ENCODE assay signal across 8 cellular contexts in genomic region chr6:43368517-43369160, GRCh38. TPM values are rescaled to one million over a fixed set of nuclear protein-coding genes. Genes with fewer than 3 reads are reported as not detected.
DNase-seq lines count a peak whose midpoint lies in the region; ATAC-seq and TF ChIP-seq lines count a peak whose summit lies in the region.

No MANE protein-coding gene starts in this region.

- TF ChIP-seq POLR2A in sigmoid colon (IDR thresholded peaks at IDR 0.05) = no peak

- intact Hi-C loops in mammary epithelial cell (cut with micrococcal nuclease) (loop anchor here (1.0 to 2.0 kb wide), 3 partner anchors 9 to 128 kb away; partner anchors contain the start of gene ABCC10), sigmoid colon (cut with DNase I) (loop anchor here (1.0 to 5.0 kb wide), 2 partner anchors 59 to 139 kb away; partner anchors contain the start of gene ABCC10)

- BruUV-seq in mammary epithelial cell (replicated peaks; lab: Mats Ljungman, UMichigan) = no TSS peak

- peak; percentile 5 for DNase-seq in NCI-H2029 (lab: John Stamatoyannopoulos, UW)
- no peak for DNase-seq in NCI-H2029 treated with DMSO at 0.1 percent for 48 hours (lab: John Stamatoyannopoulos, UW)
- peak; percentile 49 for DNase-seq in RKO (ENCODE audit: low spot score)
- peak; percentile 42 for DNase-seq in mammary epithelial cell
- DNase-seq in iPS-NIHi11 (ENCODE audit: low spot score) = peak; percentile 72
- DNase-seq in sigmoid colon = peak; percentile 73

- H3K9me3 ChIP-seq in mammary epithelial cell (replicated peaks; ENCODE audit: insufficient read depth, low read length) = no peaks in the 10 kb centered on the region
- no peaks in the 10 kb centered on the region for H3K9me3 ChIP-seq in sigmoid colon

- dilution Hi-C loops in mammary epithelial cell (cut with HindIII; ENCODE audit: low sequenced_read_pairs) = loop anchor here (5.0 kb wide), 1 partner anchor 66 kb away; no protein-coding TSS in a partner anchor

- H3K27me3 ChIP-seq in mammary epithelial cell (ENCODE audit: insufficient read depth, low read length) (no peaks in the 10 kb centered on the region), sigmoid colon (no peaks in the 10 kb centered on the region)

- H3K79me2 ChIP-seq in mammary epithelial cell (ENCODE audit: insufficient read depth, low read length) = peaks cover 46% of the 10 kb centered on the region

- in situ Hi-C loops in mammary epithelial cell (cut with MboI; ENCODE audit: low sequenced_read_pairs in 2 of 2) = no loop called here

- ATAC-seq in HG02588 (IDR thresholded peaks at IDR 0.05; ENCODE audit: unreplicated experiment) (peak; percentile 1), GM21737 (IDR thresholded peaks at IDR 0.05; ENCODE audit: unreplicated experiment) (no peak)

- TF ChIP-seq CTCF in mammary epithelial cell (conservative IDR thresholded peaks at IDR 0.05 in 1 of 2, IDR thresholded peaks at IDR 0.05 in 1 of 2; ENCODE audit: extremely low read depth in 1 of 2, insufficient read depth in 1 of 2, low read depth in 1 of 2, low read length in 2 of 2) (no peak), sigmoid colon (IDR thresholded peaks at IDR 0.05) (no peak)

- peak overlapping the region; percentile 93 for H3K4me2 ChIP-seq in mammary epithelial cell (ENCODE audit: insufficient read depth, low read depth, low read length)

- H3K4me1 ChIP-seq in mammary epithelial cell (ENCODE audit: insufficient read depth, low read length) (peaks cover 32% of the 10 kb centered on the region), sigmoid colon (peaks cover 0 to 33% (median 23%) of the 10 kb centered on the region in 4 donors)

- H3K9ac ChIP-seq in mammary epithelial cell (ENCODE audit: insufficient read depth, low read length) = peak overlapping the region; percentile 82

- peak overlapping the region; percentile 78 for H2AFZ ChIP-seq in mammary epithelial cell (ENCODE audit: low read depth, low read length)

- peak overlapping the region; percentile 55 to 92 (median 76) for H3K4me3 ChIP-seq in mammary epithelial cell (replicated peaks in 1 of 3; ENCODE audit: insufficient read depth in 1 of 3, low read depth in 2 of 3, low read length in 3 of 3)
- H3K4me3 ChIP-seq in sigmoid colon = peak overlapping the region; percentile 70 to 94 (median 87)

- CTCF ChIA-PET in mammary epithelial cell (lab: Charles Lee; ENCODE audit: low non-redundant PET) = interaction anchor here (1.3 kb wide), 1 partner anchor 128 kb away, joined by 10 read pairs; no protein-coding TSS in a partner anchor

- no peaks in the 10 kb centered on the region for H4K20me1 ChIP-seq in mammary epithelial cell (ENCODE audit: insufficient read depth, low read length)

- H3K27ac ChIP-seq in mammary epithelial cell (ENCODE audit: insufficient read depth, low read depth, low read length) (peak overlapping the region; percentile 52), sigmoid colon (peak overlapping the region; percentile 84 to 95 (median 92))

- 3% methylated on average over 28 of the region's 66 CpGs for WGBS in mammary epithelial cell (ENCODE audit: low coverage, missing lambda C conversion rate)
- WGBS in sigmoid colon, 2 donors = 1% methylated on average over 66 of the region's 66 CpGs

- no peak for TF ChIP-seq EP300 in sigmoid colon (IDR thresholded peaks at IDR 0.05)

- H3K36me3 ChIP-seq in mammary epithelial cell (ENCODE audit: insufficient read depth, low read length) (no peaks in the 10 kb centered on the region), sigmoid colon (peaks cover 3 to 16% (median 13%) of the 10 kb centered on the region in 4 donors)

RNA-seq across cellular contexts. Expression of gene ZNF318, which starts 0.8 kb away (rescaled TPM):
- total RNA-seq in mammary epithelial cell = 10 to 100 TPM; 14.8 to 15.9 TPM
- polyA plus RNA-seq in mammary epithelial cell = 17.4 TPM
- 49.8 TPM for polyA minus RNA-seq in mammary epithelial cell
- total RNA-seq in sigmoid colon = 10 to 100 TPM; 11.7 to 19.1 (median 15.1) TPM
- 10 to 100 TPM in 1 of 3 donors, 1 to 10 TPM in 2; 2.1 to 12.7 (median 2.4) TPM for polyA plus RNA-seq in sigmoid colon

RNA-seq across cellular contexts. Expression of gene ABCC10, which starts 58.7 kb away (rescaled TPM):
- 10 to 100 TPM; 32.0 to 39.9 TPM for total RNA-seq in mammary epithelial cell
- 17.4 TPM for polyA plus RNA-seq in mammary epithelial cell
- 20.9 TPM for polyA minus RNA-seq in mammary epithelial cell
- 10 to 100 TPM; 11.5 to 24.9 (median 12.3) TPM for total RNA-seq in sigmoid colon
- 10 to 100 TPM in 1 of 3 donors, 1 to 10 TPM in 2; 2.4 to 25.0 (median 5.1) TPM for polyA plus RNA-seq in sigmoid colon
